Comparison of ENCODE assay signal across 10 cellular contexts in the genomic region with DNA sequence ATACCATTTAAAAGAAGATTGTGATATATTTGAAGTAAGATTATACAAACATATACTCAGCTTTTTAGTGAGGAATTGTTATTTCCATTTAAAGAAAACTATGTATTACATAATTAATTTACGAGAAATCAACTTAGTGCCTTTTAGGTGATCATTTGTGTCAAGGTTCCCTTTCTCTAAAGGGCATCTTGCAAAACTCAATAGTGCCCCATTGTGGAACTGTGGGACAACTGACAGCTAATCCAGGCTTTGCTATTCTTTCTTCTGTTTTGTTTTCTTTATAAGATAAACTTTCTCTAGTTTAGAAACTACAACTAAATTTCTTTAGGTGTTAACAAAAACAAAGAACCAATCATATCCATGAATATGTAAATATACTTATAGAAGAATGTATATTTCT. TPM values are rescaled to one million over a fixed set of nuclear protein-coding genes. Genes with fewer than 3 reads are reported as not detected.
DNase-seq lines count a peak whose midpoint lies in the region; ATAC-seq and TF ChIP-seq lines count a peak whose summit lies in the region.
"Had no signal": no experiment of that assay in that cellular context is flagged by ENCODE, and none has a peak within 500 bp of the region (broad histone marks: within the 10 kb centered on the region; RNA-seq: fewer than 3 reads in every experiment).

No MANE protein-coding gene starts in this region.

- H3K9me3 Mint-ChIP-seq in activated CD8-positive, alpha-beta T cell treated with anti-CD3 and anti-CD28 coated beads for 36 hours = no peaks in the 10 kb centered on the region
- H3K9me3 Mint-ChIP-seq in activated CD8-positive, alpha-beta T cell treated with anti-CD3 and anti-CD28 coated beads, Interleukin-2, amount 10 ng/mL, durations not matched to agents 7 days and 5 days (ENCODE audit: insufficient read depth) = no peaks in the 10 kb centered on the region

- intact Hi-C loops in activated CD8-positive, alpha-beta T cell treated with anti-CD3 and anti-CD28 coated beads for 36 hours (cut with micrococcal nuclease) = no loop called here
- intact Hi-C loops in Panc1 (cut with micrococcal nuclease; ENCODE audit: unreplicated experiment) (loop anchor here (5.0 kb wide), 1 partner anchor 800 kb away; no protein-coding TSS in a partner anchor), tibial artery (cut with DNase I; ENCODE audit: low total_unique reads) (no loop called here)

- H3K36me3 Mint-ChIP-seq in activated CD8-positive, alpha-beta T cell treated with anti-CD3 and anti-CD28 coated beads for 36 hours (ENCODE audit: low read depth) = no peaks in the 10 kb centered on the region
- H3K36me3 Mint-ChIP-seq in activated CD8-positive, alpha-beta T cell treated with anti-CD3 and anti-CD28 coated beads, Interleukin-2, amount 10 ng/mL, durations not matched to agents 7 days and 5 days (ENCODE audit: low read depth) = no peaks in the 10 kb centered on the region

- H3K4me1 Mint-ChIP-seq in activated CD8-positive, alpha-beta T cell treated with anti-CD3 and anti-CD28 coated beads for 36 hours (ENCODE audit: low read depth) = peaks cover 7% of the 10 kb centered on the region
- peaks cover 7% of the 10 kb centered on the region for H3K4me1 Mint-ChIP-seq in activated CD8-positive, alpha-beta T cell treated with anti-CD3 and anti-CD28 coated beads, Interleukin-2, amount 10 ng/mL, durations not matched to agents 7 days and 5 days (ENCODE audit: low read depth)

- H3K4me3 ChIP-seq in Panc1 (ENCODE audit: low read depth in 2 of 2, low read length in 2 of 2) = no peak overlapping the region
- no peak overlapping the region for H3K4me3 ChIP-seq in fibroblast of mammary gland (ENCODE audit: control insufficient read depth, low read depth, low read length)
- no peak overlapping the region for H3K4me3 ChIP-seq in tibial artery

- H3K27ac ChIP-seq in Panc1 (ENCODE audit: low read length) (no peak overlapping the region; the same call in 1 of the 2 replicates), tibial artery (no peak overlapping the region)

- H3K4me1 ChIP-seq in Panc1 (ENCODE audit: control insufficient read depth, insufficient read depth, low read length) (peaks cover 17% of the 10 kb centered on the region), tibial artery (no peaks in the 10 kb centered on the region)

- in situ Hi-C loops in Panc1 (cut with HindIII; ENCODE audit: low pct_unique_long_range_greater_than_20kb, low sequenced_read_pairs) = no loop called here

- no peak for DNase-seq in activated CD8-positive, alpha-beta T cell treated with anti-CD3 and anti-CD28 coated beads for 36 hours
- no peak for DNase-seq in activated CD8-positive, alpha-beta T cell treated with anti-CD3 and anti-CD28 coated beads, Interleukin-2, amount 10 ng/mL, durations not matched to agents 7 days and 5 days
- DNase-seq in Panc1 (ENCODE audit: low read depth, low spot score) (no peak), fibroblast of mammary gland (ENCODE audit: low read depth) (peak; percentile 61), tibial artery (no peak), middle frontal gyrus (ENCODE audit: extremely low spot score, low spot score) (no peak)
- DNase-seq: DMS79 had no signal

- no peak for ATAC-seq in activated CD8-positive, alpha-beta T cell treated with anti-CD3 and anti-CD28 coated beads for 36 hours
- no peak for ATAC-seq in activated CD8-positive, alpha-beta T cell treated with anti-CD3 and anti-CD28 coated beads, Interleukin-2, amount 10 ng/mL, durations not matched to agents 7 days and 5 days
- peak; percentile 78; the same call in 1 of the 2 replicates for ATAC-seq in Panc1
- ATAC-seq in GM21360 (IDR thresholded peaks at IDR 0.05; ENCODE audit: unreplicated experiment) = no peak
- no peak for ATAC-seq in HG02588 (IDR thresholded peaks at IDR 0.05; ENCODE audit: unreplicated experiment)

- CTCF ChIA-PET in activated CD8-positive, alpha-beta T cell treated with anti-CD3 and anti-CD28 coated beads for 36 hours (lab: Charles Lee) = no interaction called here
- CTCF ChIA-PET in activated CD8-positive, alpha-beta T cell treated with anti-CD3 and anti-CD28 coated beads, Interleukin-2, amount 10 ng/mL, durations not matched to agents 7 days and 5 days (lab: Charles Lee) = no interaction called here
- CTCF ChIA-PET in Panc1 (lab: Charles Lee) = interaction anchor here (0.5 to 1.2 kb wide), 4 partner anchors 74 to 377 kb away, joined by 3 to 6 read pairs (median 3); a partner anchor contains a TSS

- BruUV-seq in Panc1 (replicated peaks; lab: Mats Ljungman, UMichigan) = no TSS peak

- peaks cover 3% of the 10 kb centered on the region for H3K27me3 Mint-ChIP-seq in activated CD8-positive, alpha-beta T cell treated with anti-CD3 and anti-CD28 coated beads for 36 hours
- peaks cover 19% of the 10 kb centered on the region for H3K27me3 Mint-ChIP-seq in activated CD8-positive, alpha-beta T cell treated with anti-CD3 and anti-CD28 coated beads, Interleukin-2, amount 10 ng/mL, durations not matched to agents 7 days and 5 days (ENCODE audit: low read depth)

- H3K36me3 ChIP-seq in Panc1 (ENCODE audit: control insufficient read depth, insufficient read depth, low read length) (no peaks in the 10 kb centered on the region), tibial artery (no peaks in the 10 kb centered on the region)

- H3K27ac Mint-ChIP-seq in activated CD8-positive, alpha-beta T cell treated with anti-CD3 and anti-CD28 coated beads for 36 hours = no peak overlapping the region
- H3K27ac Mint-ChIP-seq in activated CD8-positive, alpha-beta T cell treated with anti-CD3 and anti-CD28 coated beads, Interleukin-2, amount 10 ng/mL, durations not matched to agents 7 days and 5 days = no peak overlapping the region

- H3K9me3 ChIP-seq in Panc1 (ENCODE audit: control insufficient read depth, insufficient read depth, low read depth, low read length) (peaks cover 3% of the 10 kb centered on the region; the same call in 1 of the 2 replicates), tibial artery (no peaks in the 10 kb centered on the region)

- TF ChIP-seq CTCF in activated CD8-positive, alpha-beta T cell treated with anti-CD3 and anti-CD28 coated beads for 36 hours (IDR thresholded peaks at IDR 0.05) = peak; percentile 19
- TF ChIP-seq CTCF in Panc1 (IDR thresholded peaks at IDR 0.05) (peak; percentile 79; the same call in 1 of the 2 replicates), fibroblast of mammary gland (conservative IDR thresholded peaks at IDR 0.05; ENCODE audit: control insufficient read depth, insufficient read depth, low read depth, low read length) (peak; percentile 62), tibial artery (IDR thresholded peaks at IDR 0.05) (peak; percentile 34 to 43)

- H3K4me3 Mint-ChIP-seq in activated CD8-positive, alpha-beta T cell treated with anti-CD3 and anti-CD28 coated beads for 36 hours = no peak overlapping the region
- H3K4me3 Mint-ChIP-seq in activated CD8-positive, alpha-beta T cell treated with anti-CD3 and anti-CD28 coated beads, Interleukin-2, amount 10 ng/mL, durations not matched to agents 7 days and 5 days = no peak overlapping the region

- POLR2A ChIA-PET in activated CD8-positive, alpha-beta T cell treated with anti-CD3 and anti-CD28 coated beads for 36 hours (lab: Charles Lee) = no interaction called here
- POLR2A ChIA-PET in activated CD8-positive, alpha-beta T cell treated with anti-CD3 and anti-CD28 coated beads, Interleukin-2, amount 10 ng/mL, durations not matched to agents 7 days and 5 days (lab: Charles Lee) = no interaction called here
- POLR2A ChIA-PET in Panc1 (lab: Charles Lee) = no interaction called here

- H3K27me3 ChIP-seq in Panc1 (ENCODE audit: control insufficient read depth, insufficient read depth, low read length) (no peaks in the 10 kb centered on the region), tibial artery (no peaks in the 10 kb centered on the region)

RNA-seq across cellular contexts. Expression of a gene that starts 24.3 kb away (rescaled TPM):
- total RNA-seq in activated CD8-positive, alpha-beta T cell treated with anti-CD3 and anti-CD28 coated beads for 36 hours = not detected
- total RNA-seq in activated CD8-positive, alpha-beta T cell treated with anti-CD3 and anti-CD28 coated beads, Interleukin-2, amount 10 ng/mL, durations not matched to agents 7 days and 5 days = not detected
- total RNA-seq in Panc1 (2021; ENCODE audit: unreplicated experiment) = 0.77 TPM
- 0.62 TPM for polyA plus RNA-seq in Panc1 (2012; ENCODE audit: insufficient read length)
- total RNA-seq: temporal lobe had no signal

Comparison
In these comparisons a context has a peak if more than half of its experiments do, and no peak if none do; other contexts are left out.
1. CTCF ChIP-seq: peak in every context shown above with its lines; median percentile 79 in Panc1; 62 in fibroblast of mammary gland; 38 in tibial artery; 19 in activated CD8-positive, alpha-beta T cell treated with anti-CD3 and anti-CD28 coated beads for 36 hours.